Comparison of ENCODE assay signal across 8 cellular contexts in the genomic region with DNA sequence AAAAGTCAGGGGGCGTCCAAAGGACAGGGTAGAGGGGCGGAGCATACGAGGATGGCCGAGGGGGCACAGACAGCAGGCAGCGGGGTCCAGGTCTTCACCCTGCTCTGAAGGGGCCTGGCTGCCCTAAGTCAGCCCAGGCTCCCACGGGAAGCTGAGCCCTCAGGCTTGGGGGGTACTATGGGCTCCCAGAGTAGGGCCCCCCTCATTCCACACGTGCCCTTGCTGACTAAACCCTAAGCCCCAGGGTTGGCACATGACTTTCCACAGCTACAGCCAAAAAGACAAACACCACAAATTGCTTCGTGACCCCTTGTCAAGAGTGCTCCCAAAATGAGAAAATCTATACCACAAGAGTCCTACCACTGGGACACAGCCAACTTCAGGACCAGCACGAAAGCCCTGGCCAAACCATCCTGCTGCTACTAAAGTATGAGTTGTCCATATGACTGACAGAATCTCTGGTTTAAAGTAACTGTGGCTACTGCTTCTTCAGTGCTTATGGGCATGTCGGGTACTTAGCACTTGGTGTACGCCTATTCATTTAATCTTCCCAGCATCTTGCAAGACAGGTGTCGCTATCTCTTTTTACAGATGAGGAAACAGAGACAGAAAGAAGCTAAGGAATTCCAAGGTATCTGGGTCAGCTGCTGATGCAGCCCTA.
A peak's percentile ranks its signal among the peaks of the same experiment; 100 is the strongest.
DNase-seq lines count a peak whose midpoint lies in the region; ATAC-seq and TF ChIP-seq lines count a peak whose summit lies in the region.

No MANE protein-coding gene starts in this region.

- no peak overlapping the region for H3K23ac ChIP-seq in neuronal stem cell (ENCODE audit: low read depth, low read length, poor library complexity)

- intact Hi-C loops in activated CD8-positive, alpha-beta T cell treated with anti-CD3 and anti-CD28 coated beads for 36 hours (cut with micrococcal nuclease), result loop anchor here (5.0 kb wide), 3 partner anchors 39 to 204 kb away; a partner anchor contains a TSS
- intact Hi-C loops in dorsolateral prefrontal cortex (cut with DNase I), result no loop called here

- no CpG with 5 or more reads among the region's 12 CpGs for WGBS in neuronal stem cell (ENCODE audit: extremely low coverage in 2 of 2, insufficient read length in 2 of 2, insufficient replicate concordance in 1 of 2), 2 donors

- no peaks in the 10 kb centered on the region for H3K9me3 ChIP-seq in neuronal stem cell (replicated peaks in 1 of 2; ENCODE audit: control insufficient read depth in 2 of 2, insufficient read depth in 1 of 2, low read depth in 1 of 2, low read length in 2 of 2)

- DNase-seq in activated CD8-positive, alpha-beta T cell treated with anti-CD3 and anti-CD28 coated beads for 36 hours, result no peak
- DNase-seq in neuronal stem cell (ENCODE audit: low spot score) (no peak), NCI-H510A (lab: John Stamatoyannopoulos, UW) (no peak), DMS 273 treated with DMSO at 0.1 percent for 48 hours (lab: John Stamatoyannopoulos, UW) (no peak), dorsolateral prefrontal cortex (no peak)
- no peak for DNase-seq in stimulated activated CD4-positive, alpha-beta T cell treated with anti-CD3 and anti-CD28 coated beads, Interleukin-2, amount 100 ng/mL, for 24 hours

- CTCF ChIA-PET in activated CD8-positive, alpha-beta T cell treated with anti-CD3 and anti-CD28 coated beads for 36 hours (lab: Charles Lee), result interaction anchor here (1.5 kb wide), 1 partner anchor 66 kb away, joined by 11 read pairs; no protein-coding TSS in a partner anchor

- no peak overlapping the region for H2BK5ac ChIP-seq in neuronal stem cell (ENCODE audit: low read length)

- no peak overlapping the region for H2BK12ac ChIP-seq in neuronal stem cell (ENCODE audit: low read length)

- H3K4me1 Mint-ChIP-seq in activated CD8-positive, alpha-beta T cell treated with anti-CD3 and anti-CD28 coated beads for 36 hours (ENCODE audit: low read depth), result peaks cover 87% of the 10 kb centered on the region

- H3K36me3 Mint-ChIP-seq in activated CD8-positive, alpha-beta T cell treated with anti-CD3 and anti-CD28 coated beads for 36 hours (ENCODE audit: low read depth), result peaks cover 11% of the 10 kb centered on the region

- H2BK15ac ChIP-seq in neuronal stem cell (ENCODE audit: low read length), result no peak overlapping the region

- peak overlapping the region; percentile 87 for H3K18ac ChIP-seq in neuronal stem cell (ENCODE audit: low read length)

- H3K27ac ChIP-seq in neuronal stem cell (replicated peaks; ENCODE audit: low read length) (no peak overlapping the region), dorsolateral prefrontal cortex (peak overlapping the region in 4 of 59 donors; percentile 8 to 29 (median 16))

- H3K27me3 Mint-ChIP-seq in activated CD8-positive, alpha-beta T cell treated with anti-CD3 and anti-CD28 coated beads for 36 hours, result peaks cover 6% of the 10 kb centered on the region

- no peak overlapping the region for H3K4ac ChIP-seq in neuronal stem cell (ENCODE audit: low read length)

- H4K8ac ChIP-seq in neuronal stem cell (ENCODE audit: low read depth, low read length), result no peak overlapping the region

- H3K36me3 ChIP-seq in neuronal stem cell (replicated peaks in 1 of 2; ENCODE audit: control insufficient read depth in 2 of 2, insufficient read depth in 2 of 2, low read length in 2 of 2), result no peaks in the 10 kb centered on the region

- H3K79me1 ChIP-seq in neuronal stem cell (ENCODE audit: low read depth, low read length), result no peaks in the 10 kb centered on the region

- no peaks in the 10 kb centered on the region for H3K9me3 Mint-ChIP-seq in activated CD8-positive, alpha-beta T cell treated with anti-CD3 and anti-CD28 coated beads for 36 hours

- no peak overlapping the region for H3K4me2 ChIP-seq in neuronal stem cell (ENCODE audit: insufficient read depth, low read length, poor library complexity, severe bottlenecking)

- H2BK120ac ChIP-seq in neuronal stem cell (ENCODE audit: low read depth, low read length), result no peak overlapping the region

- POLR2A ChIA-PET in activated CD8-positive, alpha-beta T cell treated with anti-CD3 and anti-CD28 coated beads for 36 hours (lab: Charles Lee), result interaction anchor here (0.6 to 2.1 kb wide), 7 partner anchors 10 to 725 kb away, joined by 3 to 14 read pairs (median 5); a partner anchor contains a TSS

- peak overlapping the region; percentile 8 for H3K4me3 Mint-ChIP-seq in activated CD8-positive, alpha-beta T cell treated with anti-CD3 and anti-CD28 coated beads for 36 hours

- H3K4me3 ChIP-seq in neuronal stem cell (ENCODE audit: low read length in 2 of 2) (no peak overlapping the region), dorsolateral prefrontal cortex (peak overlapping the region in 1 of 59 donors; percentile 28)

- H3K4me1 ChIP-seq in neuronal stem cell (ENCODE audit: control insufficient read depth in 2 of 2, insufficient read depth in 1 of 2, low read depth in 1 of 2, low read length in 2 of 2), result peaks cover 3 to 10% of the 10 kb centered on the region in 2 donors

- peak overlapping the region; percentile 78 for H3K27ac Mint-ChIP-seq in activated CD8-positive, alpha-beta T cell treated with anti-CD3 and anti-CD28 coated beads for 36 hours

- TF ChIP-seq CTCF in activated CD8-positive, alpha-beta T cell treated with anti-CD3 and anti-CD28 coated beads for 36 hours (IDR thresholded peaks at IDR 0.05), result no peak
- no peak for TF ChIP-seq CTCF in dorsolateral prefrontal cortex (IDR thresholded peaks at IDR 0.05 in 54 of 56, conservative IDR thresholded peaks at IDR 0.05 in 2 of 56; ENCODE audit: low read depth in 1 of 56, partially characterized antibody in 56 of 56)

- no peaks in the 10 kb centered on the region for H3K27me3 ChIP-seq in neuronal stem cell (ENCODE audit: control insufficient read depth in 3 of 3, insufficient read depth in 3 of 3, low read depth in 1 of 3, low read length in 3 of 3)
- peaks cover 0 to 3% (median 0%) of the 10 kb centered on the region in 45 donors for H3K27me3 ChIP-seq in dorsolateral prefrontal cortex

- H2AK5ac ChIP-seq in neuronal stem cell (ENCODE audit: low read depth, low read length), result peak overlapping the region; percentile 60

- no peak overlapping the region for H3K14ac ChIP-seq in neuronal stem cell (ENCODE audit: low read length)

- peak overlapping the region; percentile 43 for H2AFZ ChIP-seq in neuronal stem cell (ENCODE audit: low read length)

- H4K91ac ChIP-seq in neuronal stem cell (ENCODE audit: low read depth, low read length, poor library complexity), result no peak overlapping the region

- ATAC-seq in GM18498 (IDR thresholded peaks at IDR 0.05; ENCODE audit: unreplicated experiment), result peak; percentile 25
- ATAC-seq in HG02759 (IDR thresholded peaks at IDR 0.05; ENCODE audit: unreplicated experiment), result peak; percentile 15
- peak; percentile 4 for ATAC-seq in activated CD8-positive, alpha-beta T cell treated with anti-CD3 and anti-CD28 coated beads for 36 hours

- no peak overlapping the region for H3K9ac ChIP-seq in neuronal stem cell (ENCODE audit: low read depth, low read length, poor library complexity)
